In genomic region chr7:121328508-121329459, GRCh38 we compare ENCODE assay signal across 8 cellular contexts. TPM values are rescaled to one million over a fixed set of nuclear protein-coding genes. Genes with fewer than 3 reads are reported as not detected.
DNase-seq lines count a peak whose midpoint lies in the region; ATAC-seq and TF ChIP-seq lines count a peak whose summit lies in the region.

Gene WNT16, plus strand, starts transcription at chr7:121329000. Its CDS starts 293 bp downstream, at chr7:121329293.

- H3K9me3 ChIP-seq in CD8-positive, alpha-beta memory T cell (ENCODE audit: low read length), result no peaks in the 10 kb centered on the region
- H3K9me3 ChIP-seq in mammary epithelial cell (replicated peaks; ENCODE audit: insufficient read depth, low read length), result no peaks in the 10 kb centered on the region
- no peaks in the 10 kb centered on the region for H3K9me3 ChIP-seq in aorta (ENCODE audit: control insufficient read depth, low read length)

- peak within 1 kb of the TSS; percentile 99 for H3K4me2 ChIP-seq in mammary epithelial cell (ENCODE audit: insufficient read depth, low read depth, low read length)

- 30% methylated on average over 19 of the region's 40 CpGs for WGBS in mammary epithelial cell (ENCODE audit: low coverage, missing lambda C conversion rate)
- 15 to 16% methylated on average over 40 of the region's 40 CpGs for WGBS in aorta, 2 donors

- H3K36me3 ChIP-seq in CD8-positive, alpha-beta memory T cell (ENCODE audit: insufficient read depth, low read length), result no peaks in the 10 kb centered on the region
- H3K36me3 ChIP-seq in mammary epithelial cell (ENCODE audit: insufficient read depth, low read length) (no peaks in the 10 kb centered on the region), aorta (ENCODE audit: control insufficient read depth in 1 of 2, insufficient read depth in 2 of 2, low read length in 1 of 2) (no peaks in the 10 kb centered on the region)

- no peaks in the 10 kb centered on the region for H3K79me2 ChIP-seq in mammary epithelial cell (ENCODE audit: insufficient read depth, low read length)

- POLR2A ChIA-PET in CD8-positive, alpha-beta memory T cell (lab: Charles Lee), result no interaction called here

- no peaks in the 10 kb centered on the region for H3K9me3 Mint-ChIP-seq in CD8-positive, alpha-beta memory T cell

- peak within 1 kb of the TSS; percentile 79 for H2AFZ ChIP-seq in mammary epithelial cell (ENCODE audit: low read depth, low read length)

- H3K4me3 Mint-ChIP-seq in CD8-positive, alpha-beta memory T cell, result peak within 1 kb of the TSS in 6 of 7 donors; percentile 23 to 82 (median 68)

- dilution Hi-C loops in mammary epithelial cell (cut with HindIII; ENCODE audit: low sequenced_read_pairs), result no loop called here

- peak within 1 kb of the TSS in 2 of 8 donors; percentile 61 to 71 for H3K27ac Mint-ChIP-seq in CD8-positive, alpha-beta memory T cell

- in situ Hi-C loops in mammary epithelial cell (cut with MboI; ENCODE audit: low sequenced_read_pairs in 2 of 2), result loop anchor here (25.0 kb wide), 2 partner anchors 191 to 341 kb away; partner anchors contain the start of gene CPED1 (in 1 of the 2)

- peaks cover 60 to 72% of the 10 kb centered on the region in 2 donors for H3K27me3 Mint-ChIP-seq in CD8-positive, alpha-beta memory T cell

- no TSS peak for BruUV-seq in mammary epithelial cell (replicated peaks; lab: Mats Ljungman, UMichigan)

- H3K4me1 Mint-ChIP-seq in CD8-positive, alpha-beta memory T cell, result peaks cover 20 to 26% (median 24%) of the 10 kb centered on the region in 3 donors

- H3K36me3 Mint-ChIP-seq in CD8-positive, alpha-beta memory T cell, result no peaks in the 10 kb centered on the region

- no peak within 1 kb of the TSS for H3K9ac ChIP-seq in mammary epithelial cell (ENCODE audit: insufficient read depth, low read length)

- H4K20me1 ChIP-seq in mammary epithelial cell (ENCODE audit: insufficient read depth, low read length), result no peaks in the 10 kb centered on the region

- peaks cover 8% of the 10 kb centered on the region for H3K4me1 ChIP-seq in CD8-positive, alpha-beta memory T cell (ENCODE audit: insufficient read depth, low read length)
- H3K4me1 ChIP-seq in mammary epithelial cell (ENCODE audit: insufficient read depth, low read length), result peaks cover 16% of the 10 kb centered on the region
- H3K4me1 ChIP-seq in aorta (ENCODE audit: control insufficient read depth in 1 of 2, insufficient read depth in 2 of 2, low read length in 2 of 2), result no peaks in the 10 kb centered on the region

- peak; percentile 61 for ATAC-seq in HG02798 (IDR thresholded peaks at IDR 0.05; ENCODE audit: poor library complexity, unreplicated experiment)
- ATAC-seq in aorta (ENCODE audit: low FRiP score), result peak; percentile 44

- intact Hi-C loops in mammary epithelial cell (cut with micrococcal nuclease) (loop anchor here (1.0 kb wide), 1 partner anchor 219 kb away; no protein-coding TSS in a partner anchor), aorta (cut with DNase I) (no loop called here)

- no peak within 1 kb of the TSS for H3K27ac ChIP-seq in CD8-positive, alpha-beta memory T cell (ENCODE audit: low read depth, low read length)
- no peak within 1 kb of the TSS for H3K27ac ChIP-seq in mammary epithelial cell (ENCODE audit: insufficient read depth, low read depth, low read length)
- no peak within 1 kb of the TSS for H3K27ac ChIP-seq in aorta (ENCODE audit: low read depth in 1 of 2, low read length in 2 of 2)

- peaks cover 36% of the 10 kb centered on the region for H3K27me3 ChIP-seq in CD8-positive, alpha-beta memory T cell (ENCODE audit: insufficient read depth, low read length, poor library complexity, severe bottlenecking)
- H3K27me3 ChIP-seq in mammary epithelial cell (ENCODE audit: insufficient read depth, low read length) (peaks cover 4% of the 10 kb centered on the region), aorta (ENCODE audit: control insufficient read depth in 1 of 2, insufficient read depth in 2 of 2, low read length in 1 of 2) (no peaks in the 10 kb centered on the region)

- no peak within 1 kb of the TSS for H3K4me3 ChIP-seq in CD8-positive, alpha-beta memory T cell (ENCODE audit: low read length)
- H3K4me3 ChIP-seq in mammary epithelial cell (replicated peaks in 1 of 3; ENCODE audit: insufficient read depth in 1 of 3, low read depth in 2 of 3, low read length in 3 of 3), result peak within 1 kb of the TSS; percentile 40 to 45 (median 41)
- H3K4me3 ChIP-seq in aorta (ENCODE audit: low read length in 2 of 2), result no peak within 1 kb of the TSS

- CTCF ChIA-PET in CD8-positive, alpha-beta memory T cell (lab: Charles Lee), result no interaction called here
- CTCF ChIA-PET in mammary epithelial cell (lab: Charles Lee; ENCODE audit: low non-redundant PET), result no interaction called here

- no peak for DNase-seq in CD8-positive, alpha-beta memory T cell
- no peak for DNase-seq in mammary epithelial cell
- DNase-seq in mesenteric fat pad (ENCODE audit: low spot score), result peak; percentile 89
- DNase-seq in aorta, result no peak
- DNase-seq in mucosa of gallbladder (ENCODE audit: low spot score), result no peak
- no peak for DNase-seq in T-helper 9 cell
- DNase-seq in globus pallidus (ENCODE audit: low spot score), result no peak

- no peak for TF ChIP-seq CTCF in mammary epithelial cell (conservative IDR thresholded peaks at IDR 0.05 in 1 of 2, IDR thresholded peaks at IDR 0.05 in 1 of 2; ENCODE audit: extremely low read depth in 1 of 2, insufficient read depth in 1 of 2, low read depth in 1 of 2, low read length in 2 of 2)

RNA-seq across cellular contexts. Expression of gene WNT16, which starts in this region (rescaled TPM):
- under 1 TPM in 1 of 2 experiments, not detected in 1; 0.09 TPM for total RNA-seq in CD8-positive, alpha-beta memory T cell
- not detected for polyA plus RNA-seq in CD8-positive, alpha-beta memory T cell
- total RNA-seq in mammary epithelial cell (not detected), mesenteric fat pad (not detected), aorta (not detected), mucosa of gallbladder (0.17 TPM)
- polyA plus RNA-seq in mammary epithelial cell (not detected), aorta (not detected)
- not detected for polyA minus RNA-seq in mammary epithelial cell

Comparison
In these comparisons a context has a peak if more than half of its experiments do, and no peak if none do; other contexts are left out.
1. Peak in DNase-seq in mesenteric fat pad; RNA of the gene not detected or under 1 TPM.
2. Peak in ATAC-seq in aorta; RNA of the gene not detected or under 1 TPM.
3. H3K4me3 ChIP-seq: peak in mammary epithelial cell (3 of 3); none in CD8-positive, alpha-beta memory T cell (single experiment) and aorta (0 of 2).